11 cellular contexts compared by ENCODE assay signal in genomic region chr13:91247768-91248167, GRCh38.
A peak's percentile ranks its signal among the peaks of the same experiment; 100 is the strongest.
DNase-seq lines count a peak whose midpoint lies in the region; ATAC-seq and TF ChIP-seq lines count a peak whose summit lies in the region.
"Had no signal": no experiment of that assay in that cellular context is flagged by ENCODE, and none has a peak within 500 bp of the region (broad histone marks: within the 10 kb centered on the region; RNA-seq: fewer than 3 reads in every experiment).

No MANE protein-coding gene starts in this region.

- no peak overlapping the region for H3K4me3 Mint-ChIP-seq in CD8-positive, alpha-beta memory T cell
- H3K4me3 Mint-ChIP-seq: activated CD4-positive, alpha-beta T cell treated with anti-CD3 and anti-CD28 coated beads for 36 hours had no signal

- no peak overlapping the region for H3K27ac ChIP-seq in CD8-positive, alpha-beta memory T cell (ENCODE audit: low read depth, low read length)

- H3K4me1 ChIP-seq in CD8-positive, alpha-beta memory T cell (ENCODE audit: insufficient read depth, low read length): no peaks in the 10 kb centered on the region

- H3K36me3 Mint-ChIP-seq in CD8-positive, alpha-beta memory T cell: no peaks in the 10 kb centered on the region

- peaks cover 4 to 5% of the 10 kb centered on the region in 2 donors for H3K27me3 Mint-ChIP-seq in CD8-positive, alpha-beta memory T cell

- H3K4me1 Mint-ChIP-seq in CD8-positive, alpha-beta memory T cell: no peaks in the 10 kb centered on the region
- H3K4me1 Mint-ChIP-seq: activated CD4-positive, alpha-beta T cell treated with anti-CD3 and anti-CD28 coated beads for 36 hours had no signal

- no peaks in the 10 kb centered on the region for H3K9me3 ChIP-seq in CD8-positive, alpha-beta memory T cell (ENCODE audit: low read length)

- DNase-seq in NCI-H2081 (lab: John Stamatoyannopoulos, UW) (peak; percentile 1 to 34), NCI-H2081 treated with DMSO at 0.1 percent for 48 hours (lab: John Stamatoyannopoulos, UW) (no peak), NCI-H748 (lab: John Stamatoyannopoulos, UW; ENCODE audit: unreplicated experiment) (peak; percentile 25), choroid plexus epithelial cell (ENCODE audit: low read depth) (peak; percentile 20), renal cortical epithelial cell (ENCODE audit: low read depth) (peak; percentile 38)
- DNase-seq in CD8-positive, alpha-beta memory T cell: no peak
- no peak for DNase-seq in activated effector memory CD4-positive, alpha-beta T cell treated with Interleukin-2 at 50 U/mL for 16 hours
- DNase-seq: activated CD4-positive, alpha-beta T cell treated with anti-CD3 and anti-CD28 coated beads for 36 hours; aorta; stimulated activated naive CD8-positive, alpha-beta T cell treated with anti-CD3 and anti-CD28 coated beads, Interleukin-15, Interleukin-2, amounts not matched to agents 100 U/mL and 50 U/mL, for 24 hours had no signal

- CTCF ChIA-PET in CD8-positive, alpha-beta memory T cell (lab: Charles Lee): no interaction called here

- no peak for ATAC-seq in HG03342 (IDR thresholded peaks at IDR 0.05; ENCODE audit: unreplicated experiment)
- ATAC-seq: activated CD4-positive, alpha-beta T cell treated with anti-CD3 and anti-CD28 coated beads for 36 hours; stimulated activated naive CD8-positive, alpha-beta T cell treated with anti-CD3 and anti-CD28 coated beads, Interleukin-15, Interleukin-2, amounts not matched to agents 100 U/mL and 50 U/mL, for 24 hours had no signal

- no peak overlapping the region for H3K4me3 ChIP-seq in choroid plexus epithelial cell (ENCODE audit: low read depth, low read length)
- H3K4me3 ChIP-seq in CD8-positive, alpha-beta memory T cell (ENCODE audit: low read length): no peak overlapping the region

- H3K9me3 Mint-ChIP-seq in CD8-positive, alpha-beta memory T cell: no peaks in the 10 kb centered on the region

- no peaks in the 10 kb centered on the region for H3K27me3 ChIP-seq in CD8-positive, alpha-beta memory T cell (ENCODE audit: insufficient read depth, low read length, poor library complexity, severe bottlenecking)

- POLR2A ChIA-PET in CD8-positive, alpha-beta memory T cell (lab: Charles Lee): no interaction called here

- no peak for TF ChIP-seq CTCF in choroid plexus epithelial cell (conservative IDR thresholded peaks at IDR 0.05; ENCODE audit: low read depth, low read length)

- H3K27ac Mint-ChIP-seq in CD8-positive, alpha-beta memory T cell: no peak overlapping the region
- H3K27ac Mint-ChIP-seq: activated CD4-positive, alpha-beta T cell treated with anti-CD3 and anti-CD28 coated beads for 36 hours had no signal

- no peaks in the 10 kb centered on the region for H3K36me3 ChIP-seq in CD8-positive, alpha-beta memory T cell (ENCODE audit: insufficient read depth, low read length)

Comparison
In these comparisons a context has a peak if more than half of its experiments do, and no peak if none do; other contexts are left out.
1. DNase-seq: peak in NCI-H2081 (2 of 2), NCI-H748 (single experiment), choroid plexus epithelial cell (single experiment) and renal cortical epithelial cell (single experiment); none in NCI-H2081 treated with DMSO at 0.1 percent for 48 hours (single experiment), CD8-positive, alpha-beta memory T cell (0 of 5) and activated effector memory CD4-positive, alpha-beta T cell treated with Interleukin-2 at 50 U/mL for 16 hours (single experiment).